ENCODE assay signal across 8 cellular contexts in genomic region chr19:3184847-3185481, GRCh38. TPM values are rescaled to one million over a fixed set of nuclear protein-coding genes. Genes with fewer than 3 reads are reported as not detected.
DNase-seq lines count a peak whose midpoint lies in the region; ATAC-seq and TF ChIP-seq lines count a peak whose summit lies in the region.

No MANE protein-coding gene starts in this region.

- in situ Hi-C loops in KBM-7 (cut with MboI; ENCODE audit: low pct_unique_long_range_greater_than_20kb, low sequenced_read_pairs) = no loop called here

- H3K27me3 ChIP-seq in HL-60 (ENCODE audit: insufficient read depth, poor library complexity, severe bottlenecking) (no peaks in the 10 kb centered on the region), SJCRH30 (no peaks in the 10 kb centered on the region), skeletal muscle satellite cell (ENCODE audit: control insufficient read depth, insufficient read depth, low read length) (no peaks in the 10 kb centered on the region)

- peak overlapping the region; percentile 94 for H3K4me2 ChIP-seq in skeletal muscle satellite cell (ENCODE audit: low read length)

- DNase-seq in AG20443 (ENCODE audit: low spot score) (peak; percentile 65), HL-60 (ENCODE audit: low read depth in 1 of 2, low spot score in 1 of 2) (no peak), SJCRH30 (peak; percentile 72 to 80), amniotic epithelial cell (ENCODE audit: low read depth) (peak; percentile 72), hippocampal formation (lab: John Stamatoyannopoulos, UW) (peak; percentile 82 to 83), KBM-7 (no peak)

- H3K36me3 ChIP-seq in SJCRH30 (no peaks in the 10 kb centered on the region; the same call in 1 of the 2 replicates), skeletal muscle satellite cell (ENCODE audit: insufficient read depth, low read length) (peaks cover 6% of the 10 kb centered on the region)

- H3K9me3 ChIP-seq in SJCRH30 (replicated peaks) (no peaks in the 10 kb centered on the region), skeletal muscle satellite cell (replicated peaks; ENCODE audit: low read length) (no peaks in the 10 kb centered on the region)

- peak overlapping the region; percentile 90 for H3K27ac ChIP-seq in HL-60 (replicated peaks)
- H3K27ac ChIP-seq in SJCRH30 = peak overlapping the region; percentile 76

- peak overlapping the region; percentile 92 for H3K9ac ChIP-seq in skeletal muscle satellite cell (ENCODE audit: low read depth, low read length)

- ATAC-seq in GM19395 (IDR thresholded peaks at IDR 0.05; ENCODE audit: unreplicated experiment) = peak; percentile 37

- peak overlapping the region; percentile 37 for H3K4me3 ChIP-seq in HL-60 (replicated peaks; ENCODE audit: insufficient read depth, low read length)
- H3K4me3 ChIP-seq in SJCRH30 = peak overlapping the region; percentile 98
- peak overlapping the region; percentile 98 for H3K4me3 ChIP-seq in skeletal muscle satellite cell (ENCODE audit: low read length)

- H3K4me1 ChIP-seq in SJCRH30 (no peaks in the 10 kb centered on the region; the same call in 1 of the 2 replicates), skeletal muscle satellite cell (ENCODE audit: control insufficient read depth, insufficient read depth, low read length) (peaks cover 14% of the 10 kb centered on the region)

- no peak for TF ChIP-seq CTCF in HL-60 (IDR thresholded peaks at IDR 0.05; ENCODE audit: insufficient read depth, low read length)

RNA-seq across cellular contexts. Expression of gene NCLN, which starts 0.8 kb away (rescaled TPM):
- total RNA-seq in SJCRH30 (2014; rRNA removed; shearing (Covaris generic)) = 39.8 and 41.8 TPM in 2 replicates
- total RNA-seq in skeletal muscle satellite cell (2012; rRNA removed) = 76.8 and 97.6 TPM in 2 replicates

RNA-seq across cellular contexts. Expression of gene S1PR4, which starts 6.4 kb away (rescaled TPM):
- not detected in 2 replicates for total RNA-seq in SJCRH30 (2014; rRNA removed; shearing (Covaris generic))
- total RNA-seq in skeletal muscle satellite cell (2012; rRNA removed) = not detected in 2 replicates

RNA-seq across cellular contexts. Expression of gene CELF5, which starts 39.5 kb away (rescaled TPM):
- total RNA-seq in SJCRH30 (2014; rRNA removed; shearing (Covaris generic)) = not detected in 2 replicates
- under 0.01 TPM in 1 of 2 replicates, not detected in the other for total RNA-seq in skeletal muscle satellite cell (2012; rRNA removed)

RNA-seq across cellular contexts. Expression of gene GNA15, which starts 49.1 kb away (rescaled TPM):
- 0.13 and 0.59 TPM in 2 replicates for total RNA-seq in SJCRH30 (2014; rRNA removed; shearing (Covaris generic))
- not detected in 2 replicates for total RNA-seq in skeletal muscle satellite cell (2012; rRNA removed)

Comparison
In these comparisons a context has a peak if more than half of its experiments do, and no peak if none do; other contexts are left out.
1. DNase-seq: peak in AG20443 (single experiment), SJCRH30 (2 of 2), amniotic epithelial cell (single experiment) and hippocampal formation (2 of 2); none in HL-60 (0 of 2) and KBM-7 (single experiment).
2. H3K4me3 ChIP-seq: peak in every context shown above with its lines; median percentile 98 in SJCRH30; 98 in skeletal muscle satellite cell; 37 in HL-60.